Comparison of ENCODE assay signal across 1 cellular context in the genomic region with DNA sequence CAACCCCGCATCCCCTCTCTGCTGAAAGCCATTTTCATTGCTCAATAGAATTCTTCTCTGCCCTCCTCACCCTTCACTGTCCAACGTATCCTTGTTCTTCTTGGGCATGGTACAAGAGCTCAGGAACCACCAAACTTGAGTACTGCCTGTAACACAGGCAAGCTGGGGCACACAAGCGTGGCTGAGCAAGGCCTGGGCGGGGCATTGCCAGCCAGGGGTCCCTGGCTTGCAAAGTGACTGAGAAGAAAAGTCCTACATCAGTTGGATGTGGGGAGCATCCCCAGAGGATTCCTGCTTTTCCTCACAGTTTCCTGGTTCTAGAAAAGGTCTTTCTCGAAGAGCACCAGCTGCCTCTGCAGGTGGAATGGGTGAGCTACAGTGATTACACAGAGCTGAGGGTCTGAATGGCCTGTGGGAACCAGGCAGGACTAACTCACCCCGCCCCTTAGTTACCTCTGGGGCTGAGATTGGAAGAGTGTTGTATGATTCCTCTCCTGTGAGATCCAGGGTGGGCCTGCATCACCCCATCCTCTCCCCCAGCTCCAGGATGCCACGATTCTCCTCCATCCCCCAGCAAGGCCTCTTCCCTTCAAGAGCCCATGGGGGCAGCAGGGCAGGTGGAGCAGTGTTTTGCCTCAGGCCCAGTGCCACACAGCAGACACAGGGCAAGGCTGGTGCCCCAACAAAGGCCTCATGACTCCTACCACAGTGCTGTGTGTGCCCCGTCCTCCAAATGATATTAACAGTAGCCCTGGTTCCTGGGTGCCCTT.
TF ChIP-seq lines count a peak whose summit lies in the region.

No MANE protein-coding gene starts in this region.

TF ChIP-seq in HCT116, 20 proteins besides CTCF, POLR2A, EP300 and RAD21 (continued from another document):
- TF ChIP-seq, protein P1, sequence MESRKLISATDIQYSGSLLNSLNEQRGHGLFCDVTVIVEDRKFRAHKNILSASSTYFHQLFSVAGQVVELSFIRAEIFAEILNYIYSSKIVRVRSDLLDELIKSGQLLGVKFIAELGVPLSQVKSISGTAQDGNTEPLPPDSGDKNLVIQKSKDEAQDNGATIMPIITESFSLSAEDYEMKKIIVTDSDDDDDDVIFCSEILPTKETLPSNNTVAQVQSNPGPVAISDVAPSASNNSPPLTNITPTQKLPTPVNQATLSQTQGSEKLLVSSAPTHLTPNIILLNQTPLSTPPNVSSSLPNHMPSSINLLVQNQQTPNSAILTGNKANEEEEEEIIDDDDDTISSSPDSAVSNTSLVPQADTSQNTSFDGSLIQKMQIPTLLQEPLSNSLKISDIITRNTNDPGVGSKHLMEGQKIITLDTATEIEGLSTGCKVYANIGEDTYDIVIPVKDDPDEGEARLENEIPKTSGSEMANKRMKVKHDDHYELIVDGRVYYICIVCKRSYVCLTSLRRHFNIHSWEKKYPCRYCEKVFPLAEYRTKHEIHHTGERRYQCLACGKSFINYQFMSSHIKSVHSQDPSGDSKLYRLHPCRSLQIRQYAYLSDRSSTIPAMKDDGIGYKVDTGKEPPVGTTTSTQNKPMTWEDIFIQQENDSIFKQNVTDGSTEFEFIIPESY (IDR thresholded peaks at IDR 0.05; ENCODE audit: extremely low read depth, insufficient replicate concordance, low read length): no peak
- TF ChIP-seq EGR1 (IDR thresholded peaks at IDR 0.05; ENCODE audit: low read depth) (no peak), FOSL1 (IDR thresholded peaks at IDR 0.05; ENCODE audit: low read depth) (no peak), ELF1 (IDR thresholded peaks at IDR 0.05; ENCODE audit: borderline replicate concordance, low read depth) (no peak), TCF7L2 (IDR thresholded peaks at IDR 0.05; ENCODE audit: borderline replicate concordance, extremely low read depth, insufficient read depth, insufficient read length) (no peak), EZH2phosphoT487 (IDR thresholded peaks at IDR 0.05; ENCODE audit: borderline replicate concordance) (no peak), ZFX (IDR thresholded peaks at IDR 0.05) (no peak), SP1 (IDR thresholded peaks at IDR 0.05; ENCODE audit: low read depth) (no peak), POLR2AphosphoS5 (IDR thresholded peaks at IDR 0.05; ENCODE audit: low read depth, low read length) (no peak), SIN3A (IDR thresholded peaks at IDR 0.05; ENCODE audit: low read depth) (no peak), CEBPB (IDR thresholded peaks at IDR 0.05; ENCODE audit: low read depth) (no peak), JUND (IDR thresholded peaks at IDR 0.05) (no peak), CBX3 (IDR thresholded peaks at IDR 0.05; ENCODE audit: low read depth) (no peak), YY1 (IDR thresholded peaks at IDR 0.05; ENCODE audit: extremely low read depth, insufficient replicate concordance, low read depth, low read length) (no peak)
- TF ChIP-seq, protein P2, sequence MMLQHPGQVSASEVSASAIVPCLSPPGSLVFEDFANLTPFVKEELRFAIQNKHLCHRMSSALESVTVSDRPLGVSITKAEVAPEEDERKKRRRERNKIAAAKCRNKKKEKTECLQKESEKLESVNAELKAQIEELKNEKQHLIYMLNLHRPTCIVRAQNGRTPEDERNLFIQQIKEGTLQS (IDR thresholded peaks at IDR 0.05): no peak
- TF ChIP-seq, protein P3, sequence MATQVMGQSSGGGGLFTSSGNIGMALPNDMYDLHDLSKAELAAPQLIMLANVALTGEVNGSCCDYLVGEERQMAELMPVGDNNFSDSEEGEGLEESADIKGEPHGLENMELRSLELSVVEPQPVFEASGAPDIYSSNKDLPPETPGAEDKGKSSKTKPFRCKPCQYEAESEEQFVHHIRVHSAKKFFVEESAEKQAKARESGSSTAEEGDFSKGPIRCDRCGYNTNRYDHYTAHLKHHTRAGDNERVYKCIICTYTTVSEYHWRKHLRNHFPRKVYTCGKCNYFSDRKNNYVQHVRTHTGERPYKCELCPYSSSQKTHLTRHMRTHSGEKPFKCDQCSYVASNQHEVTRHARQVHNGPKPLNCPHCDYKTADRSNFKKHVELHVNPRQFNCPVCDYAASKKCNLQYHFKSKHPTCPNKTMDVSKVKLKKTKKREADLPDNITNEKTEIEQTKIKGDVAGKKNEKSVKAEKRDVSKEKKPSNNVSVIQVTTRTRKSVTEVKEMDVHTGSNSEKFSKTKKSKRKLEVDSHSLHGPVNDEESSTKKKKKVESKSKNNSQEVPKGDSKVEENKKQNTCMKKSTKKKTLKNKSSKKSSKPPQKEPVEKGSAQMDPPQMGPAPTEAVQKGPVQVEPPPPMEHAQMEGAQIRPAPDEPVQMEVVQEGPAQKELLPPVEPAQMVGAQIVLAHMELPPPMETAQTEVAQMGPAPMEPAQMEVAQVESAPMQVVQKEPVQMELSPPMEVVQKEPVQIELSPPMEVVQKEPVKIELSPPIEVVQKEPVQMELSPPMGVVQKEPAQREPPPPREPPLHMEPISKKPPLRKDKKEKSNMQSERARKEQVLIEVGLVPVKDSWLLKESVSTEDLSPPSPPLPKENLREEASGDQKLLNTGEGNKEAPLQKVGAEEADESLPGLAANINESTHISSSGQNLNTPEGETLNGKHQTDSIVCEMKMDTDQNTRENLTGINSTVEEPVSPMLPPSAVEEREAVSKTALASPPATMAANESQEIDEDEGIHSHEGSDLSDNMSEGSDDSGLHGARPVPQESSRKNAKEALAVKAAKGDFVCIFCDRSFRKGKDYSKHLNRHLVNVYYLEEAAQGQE (IDR thresholded peaks at IDR 0.05; ENCODE audit: low read depth): no peak
